10 cellular contexts compared by ENCODE assay signal in the genomic region with DNA sequence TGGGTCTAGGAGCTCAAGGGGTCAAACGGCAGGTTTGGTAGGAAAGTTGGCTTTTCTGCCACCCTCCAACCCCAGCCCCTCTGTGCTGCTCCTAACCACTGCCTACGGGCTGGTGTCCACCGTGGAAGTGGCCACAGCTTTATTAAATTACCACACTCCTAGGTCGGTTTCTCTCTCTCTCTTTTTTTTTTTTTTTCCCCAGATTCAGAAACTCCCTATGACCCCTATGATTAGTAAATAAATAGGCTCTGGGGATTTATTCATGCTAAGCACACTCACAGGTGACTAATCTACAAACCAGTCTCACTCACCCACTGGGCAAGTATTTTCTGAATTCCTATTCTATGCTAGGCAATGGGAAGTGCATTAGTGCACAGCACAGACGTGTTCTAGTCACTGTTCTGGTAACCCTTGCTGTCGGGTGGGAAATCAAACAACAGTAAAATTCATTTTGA. TPM values are rescaled to one million over a fixed set of nuclear protein-coding genes. Genes with fewer than 3 reads are reported as not detected.
A peak's percentile ranks its signal among the peaks of the same experiment; 100 is the strongest.
DNase-seq lines count a peak whose midpoint lies in the region; ATAC-seq, FAIRE-seq and TF ChIP-seq lines count a peak whose summit lies in the region.
"Had no signal": no experiment of that assay in that cellular context is flagged by ENCODE, and none has a peak within 500 bp of the region (broad histone marks: within the 10 kb centered on the region; RNA-seq: fewer than 3 reads in every experiment).

No MANE protein-coding gene starts in this region.

- H3K4me3 Mint-ChIP-seq in CD4-positive, CD25-positive, alpha-beta regulatory T cell = peak overlapping the region in 2 of 4 donors; percentile 35 to 64
- H3K4me3 Mint-ChIP-seq in naive thymus-derived CD4-positive, alpha-beta T cell = peak overlapping the region in 2 of 10 donors; percentile 8 to 43
- H3K4me3 Mint-ChIP-seq: stimulated activated effector memory CD8-positive, alpha-beta T cell treated with anti-CD3 and anti-CD28 coated beads, Interleukin-12 subunit alpha, Interleukin-12 subunit beta, amount 100 ng/mL, for 72 hours had no signal

- in situ Hi-C loops in G401 (cut with HindIII; ENCODE audit: low sequenced_read_pairs) = no loop called here

- no peaks in the 10 kb centered on the region for H3K27me3 Mint-ChIP-seq in CD4-positive, CD25-positive, alpha-beta regulatory T cell
- H3K27me3 Mint-ChIP-seq in naive thymus-derived CD4-positive, alpha-beta T cell = no peaks in the 10 kb centered on the region

- peaks cover 25 to 81% (median 52%) of the 10 kb centered on the region in 4 donors for H3K4me1 Mint-ChIP-seq in CD4-positive, CD25-positive, alpha-beta regulatory T cell
- H3K4me1 Mint-ChIP-seq in naive thymus-derived CD4-positive, alpha-beta T cell = peaks cover 35 to 76% (median 68%) of the 10 kb centered on the region in 7 donors

- TF ChIP-seq CTCF in bronchial epithelial cell (IDR thresholded peaks at IDR 0.05; ENCODE audit: insufficient read depth, low read length, severe bottlenecking) = no peak
- TF ChIP-seq CTCF in mucosa of descending colon (IDR thresholded peaks at IDR 0.05) = no peak

- intact Hi-C loops in naive thymus-derived CD4-positive, alpha-beta T cell (cut with micrococcal nuclease) = no loop called here
- intact Hi-C loops in mucosa of descending colon (cut with DNase I, micrococcal nuclease) = no loop called here

- no peak for FAIRE-seq in bronchial epithelial cell (lab: Jason Lieb, UNC)

- peaks cover 51% of the 10 kb centered on the region for H3K4me1 ChIP-seq in CD4-positive, CD25-positive, alpha-beta regulatory T cell (ENCODE audit: control insufficient read depth, insufficient read depth, low read length, poor library complexity, severe bottlenecking)
- peaks cover 24 to 30% of the 10 kb centered on the region in 2 donors for H3K4me1 ChIP-seq in naive thymus-derived CD4-positive, alpha-beta T cell (ENCODE audit: control insufficient read depth in 2 of 2, insufficient read depth in 2 of 2, low read length in 2 of 2)
- H3K4me1 ChIP-seq in mucosa of descending colon (ENCODE audit: low read depth) = peaks cover 25% of the 10 kb centered on the region

- no peak for DNase-seq in CD4-positive, CD25-positive, alpha-beta regulatory T cell
- peak; percentile 99 for DNase-seq in bronchial epithelial cell (ENCODE audit: low read depth)
- no peak for DNase-seq in naive thymus-derived CD4-positive, alpha-beta T cell
- no peak for DNase-seq in G401 (ENCODE audit: low spot score)
- DNase-seq in mucosa of descending colon = no peak

- 0 out of 2 replicates have a peak, but pooled peaks have one; percentile 53 for TF ChIP-seq EP300 in Ishikawa (IDR thresholded peaks at IDR 0.05; ENCODE audit: borderline replicate concordance)

- H3K27ac ChIP-seq in CD4-positive, CD25-positive, alpha-beta regulatory T cell (ENCODE audit: insufficient read depth, low read length, poor library complexity, severe bottlenecking) = peak overlapping the region; percentile 17
- no peak overlapping the region for H3K27ac ChIP-seq in naive thymus-derived CD4-positive, alpha-beta T cell (ENCODE audit: low read depth, low read length)
- H3K27ac ChIP-seq: gastroesophageal sphincter had no signal

- ATAC-seq in CD4-positive, CD25-positive, alpha-beta regulatory T cell (ENCODE audit: low read depth in 2 of 2) = no peak
- no peak for ATAC-seq in naive thymus-derived CD4-positive, alpha-beta T cell
- ATAC-seq in mucosa of descending colon = no peak
- no peak for ATAC-seq in HG03442 (IDR thresholded peaks at IDR 0.05; ENCODE audit: unreplicated experiment)
- ATAC-seq in HG03045 (IDR thresholded peaks at IDR 0.05; ENCODE audit: unreplicated experiment) = no peak
- ATAC-seq: gastroesophageal sphincter; stimulated activated effector memory CD8-positive, alpha-beta T cell treated with anti-CD3 and anti-CD28 coated beads, Interleukin-12 subunit alpha, Interleukin-12 subunit beta, amount 100 ng/mL, for 72 hours had no signal

- H3K27ac Mint-ChIP-seq in CD4-positive, CD25-positive, alpha-beta regulatory T cell = peak overlapping the region; percentile 85 to 99 (median 98)
- H3K27ac Mint-ChIP-seq in naive thymus-derived CD4-positive, alpha-beta T cell = peak overlapping the region; percentile 34 to 99 (median 95)
- H3K27ac Mint-ChIP-seq: stimulated activated effector memory CD8-positive, alpha-beta T cell treated with anti-CD3 and anti-CD28 coated beads, Interleukin-12 subunit alpha, Interleukin-12 subunit beta, amount 100 ng/mL, for 72 hours had no signal

- TF ChIP-seq RAD21 in Ishikawa (IDR thresholded peaks at IDR 0.05; ENCODE audit: low read depth) = no peak

- no peak overlapping the region for H3K4me3 ChIP-seq in CD4-positive, CD25-positive, alpha-beta regulatory T cell (ENCODE audit: low read depth, low read length)
- no peak overlapping the region for H3K4me3 ChIP-seq in bronchial epithelial cell (ENCODE audit: low read depth, low read length)
- H3K4me3 ChIP-seq in naive thymus-derived CD4-positive, alpha-beta T cell (ENCODE audit: low read length) = no peak overlapping the region
- H3K4me3 ChIP-seq in mucosa of descending colon = no peak overlapping the region
- H3K4me3 ChIP-seq: gastroesophageal sphincter had no signal

- CTCF ChIA-PET in naive thymus-derived CD4-positive, alpha-beta T cell (lab: Charles Lee) = interaction anchor here (1.1 to 1.9 kb wide), 3 partner anchors 10 to 18 kb away, joined by 3 to 7 read pairs (median 4); no protein-coding TSS in a partner anchor

- H3K36me3 Mint-ChIP-seq in CD4-positive, CD25-positive, alpha-beta regulatory T cell = peaks cover 2% of the 10 kb centered on the region
- peaks cover 0 to 13% (median 0%) of the 10 kb centered on the region in 5 donors for H3K36me3 Mint-ChIP-seq in naive thymus-derived CD4-positive, alpha-beta T cell

- no peaks in the 10 kb centered on the region for H3K27me3 ChIP-seq in CD4-positive, CD25-positive, alpha-beta regulatory T cell (ENCODE audit: control insufficient read depth, insufficient read depth, low read length)
- H3K27me3 ChIP-seq in bronchial epithelial cell (ENCODE audit: control insufficient read depth, insufficient read depth, low read length) = no peaks in the 10 kb centered on the region
- no peaks in the 10 kb centered on the region for H3K27me3 ChIP-seq in naive thymus-derived CD4-positive, alpha-beta T cell (ENCODE audit: control insufficient read depth in 2 of 2, insufficient read depth in 2 of 2, low read length in 2 of 2)
- H3K27me3 ChIP-seq: gastroesophageal sphincter had no signal

- peaks cover 0 to 4% (median 0%) of the 10 kb centered on the region in 7 donors for H3K9me3 Mint-ChIP-seq in CD4-positive, CD25-positive, alpha-beta regulatory T cell
- peaks cover 0 to 2% (median 0%) of the 10 kb centered on the region in 11 donors for H3K9me3 Mint-ChIP-seq in naive thymus-derived CD4-positive, alpha-beta T cell
- H3K9me3 Mint-ChIP-seq: stimulated activated effector memory CD8-positive, alpha-beta T cell treated with anti-CD3 and anti-CD28 coated beads, Interleukin-12 subunit alpha, Interleukin-12 subunit beta, amount 100 ng/mL, for 72 hours had no signal

- POLR2A ChIA-PET in naive thymus-derived CD4-positive, alpha-beta T cell (lab: Charles Lee) = interaction anchor here (0.8 to 2.4 kb wide), 8 partner anchors 9 to 86 kb away, joined by 3 to 24 read pairs (median 6); a partner anchor contains a TSS

- H3K36me3 ChIP-seq in CD4-positive, CD25-positive, alpha-beta regulatory T cell (ENCODE audit: control insufficient read depth, insufficient read depth, low read length) = no peaks in the 10 kb centered on the region
- H3K36me3 ChIP-seq in bronchial epithelial cell (ENCODE audit: control insufficient read depth, insufficient read depth, low read length) = no peaks in the 10 kb centered on the region
- no peaks in the 10 kb centered on the region for H3K36me3 ChIP-seq in naive thymus-derived CD4-positive, alpha-beta T cell (ENCODE audit: control insufficient read depth in 2 of 3, insufficient read depth in 3 of 3, low read length in 3 of 3)
- H3K36me3 ChIP-seq in mucosa of descending colon (ENCODE audit: low read depth) = peaks cover 5% of the 10 kb centered on the region
- H3K36me3 ChIP-seq: gastroesophageal sphincter had no signal

- no peaks in the 10 kb centered on the region for H3K9me3 ChIP-seq in CD4-positive, CD25-positive, alpha-beta regulatory T cell (ENCODE audit: control insufficient read depth in 2 of 2, low read length in 2 of 2)
- H3K9me3 ChIP-seq in naive thymus-derived CD4-positive, alpha-beta T cell (ENCODE audit: control insufficient read depth in 2 of 3, low read length in 3 of 3) = no peaks in the 10 kb centered on the region
- H3K9me3 ChIP-seq in mucosa of descending colon = no peaks in the 10 kb centered on the region
- H3K9me3 ChIP-seq: gastroesophageal sphincter had no signal

TF ChIP-seq in Ishikawa, 13 proteins besides CTCF, POLR2A, EP300 and RAD21 (continues in another document):
- peak; percentile 64; the same call in 1 of the 2 replicates for TF ChIP-seq ZBTB7A (IDR thresholded peaks at IDR 0.05; ENCODE audit: low read depth)
- TF ChIP-seq CEBPB (IDR thresholded peaks at IDR 0.05) = no peak

RNA-seq across cellular contexts. Expression of a gene that starts 8.7 kb away (rescaled TPM):
- total RNA-seq in CD4-positive, CD25-positive, alpha-beta regulatory T cell = 117 TPM
- 10 to 100 TPM; 63.2 to 83.9 (median 72.0) TPM for polyA plus RNA-seq in CD4-positive, CD25-positive, alpha-beta regulatory T cell
- total RNA-seq in bronchial epithelial cell (42.2 and 56.9 TPM in 2 replicates), mucosa of descending colon (10 to 100 TPM; 35.0 to 45.4 (median 40.9) TPM)
- total RNA-seq in naive thymus-derived CD4-positive, alpha-beta T cell = 100 to 1,000 TPM in 2 of 5 experiments, 10 to 100 TPM in 3; 71.6 to 154 (median 75.5) TPM
- polyA plus RNA-seq in naive thymus-derived CD4-positive, alpha-beta T cell = 10 to 100 TPM; 70.7 to 90.2 TPM
- total RNA-seq in G401 (2014; rRNA removed; shearing (Covaris generic)) = 117 and 172 TPM in 2 replicates

RNA-seq across cellular contexts. Expression of a gene that starts 19.0 kb away (rescaled TPM):
- total RNA-seq in CD4-positive, CD25-positive, alpha-beta regulatory T cell = 3.9 TPM
- polyA plus RNA-seq in CD4-positive, CD25-positive, alpha-beta regulatory T cell = 1 to 10 TPM; 1.9 to 3.1 (median 2.7) TPM
- total RNA-seq in bronchial epithelial cell (1.4 and 2.6 TPM in 2 replicates), mucosa of descending colon (10 to 100 TPM in 1 of 3 donors, 1 to 10 TPM in 1, under 1 TPM in 1; 0.93 to 12.9 (median 5.0) TPM)
- total RNA-seq in naive thymus-derived CD4-positive, alpha-beta T cell = 10 to 100 TPM in 1 of 5 experiments, 1 to 10 TPM in 3, under 1 TPM in 1; 0.64 to 11.1 (median 3.1) TPM
- polyA plus RNA-seq in naive thymus-derived CD4-positive, alpha-beta T cell = under 1 TPM; 0.25 to 0.36 TPM
- 31.6 and 39.5 TPM in 2 replicates for total RNA-seq in G401 (2014; rRNA removed; shearing (Covaris generic))
